ENCODE assay signal across 8 cellular contexts in the genomic region with DNA sequence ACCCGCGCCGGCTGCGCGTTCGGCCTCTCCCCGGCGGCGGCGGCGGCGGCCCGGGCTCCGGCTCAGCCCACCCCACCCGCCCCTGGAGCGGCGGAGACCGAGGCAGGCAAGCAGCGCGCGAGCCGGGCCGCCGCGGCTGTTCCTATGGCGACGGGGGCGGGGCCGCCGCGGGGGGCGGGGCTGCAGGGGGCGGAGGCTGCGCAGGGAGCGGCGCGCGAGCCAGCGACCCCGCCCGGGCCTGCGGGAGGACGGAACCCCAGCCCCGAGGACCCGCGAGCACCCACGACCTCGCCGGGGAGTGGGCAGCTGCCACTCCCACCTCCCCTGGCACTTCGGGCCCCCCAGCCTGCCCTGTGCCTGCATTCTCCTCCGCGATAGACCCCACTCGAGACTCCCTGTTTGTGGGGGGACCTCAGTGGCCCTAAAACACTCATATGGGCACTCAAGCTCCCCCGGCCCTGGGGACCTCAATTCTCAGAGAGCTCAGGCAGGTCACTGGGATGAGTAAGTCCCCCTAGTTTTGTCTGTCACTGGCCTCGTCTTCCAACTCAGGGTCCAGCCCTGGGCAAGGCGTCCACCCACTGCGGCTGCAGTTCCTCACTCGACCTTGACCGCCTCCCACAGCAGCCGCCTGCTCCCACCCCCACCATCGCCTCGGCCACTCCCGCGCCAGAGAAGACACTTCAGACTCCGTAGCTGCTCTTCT.
DNase-seq lines count a peak whose midpoint lies in the region.

TSS of gene CTXN1 (minus strand) at position 115 of the 706 bp plus-strand sequence. CDS start 597 bp downstream, outside the sequence.

- H3K4me1 ChIP-seq in mucosa of rectum (ENCODE audit: control insufficient read depth in 2 of 2, insufficient read depth in 2 of 2, low read length in 2 of 2) = peaks cover 13 to 19% of the 10 kb centered on the region in 2 donors

- H3K27ac ChIP-seq in mucosa of rectum (ENCODE audit: low read depth in 2 of 2, low read length in 2 of 2) = no peak within 1 kb of the TSS

- no peaks in the 10 kb centered on the region for H3K27me3 ChIP-seq in mucosa of rectum (ENCODE audit: control insufficient read depth in 2 of 2, insufficient read depth in 2 of 2, low read length in 2 of 2)

- peaks cover 5 to 12% of the 10 kb centered on the region in 2 donors for H3K36me3 ChIP-seq in mucosa of rectum (ENCODE audit: control insufficient read depth in 2 of 2, insufficient read depth in 2 of 2, low read length in 2 of 2)

- peak within 1 kb of the TSS in 1 of 2 donors; percentile 43 for H3K9ac ChIP-seq in mucosa of rectum (ENCODE audit: low read depth in 1 of 2, low read length in 2 of 2)

- no peaks in the 10 kb centered on the region for H3K9me3 ChIP-seq in mucosa of rectum (ENCODE audit: control insufficient read depth in 2 of 2, low read length in 2 of 2)

- DNase-seq in DMS79 treated with DMSO at 0.1 percent for 48 hours (lab: John Stamatoyannopoulos, UW) (peak; percentile 35), DMS79 (lab: John Stamatoyannopoulos, UW) (no peak), NCI-H69 (lab: John Stamatoyannopoulos, UW) (peak; percentile 91), epidermal melanocyte (ENCODE audit: insufficient read length, low spot score) (peak; percentile 69), SKM-1 treated with dmso at 0.1 percent for 144 hours (lab: John Stamatoyannopoulos, UW; ENCODE audit: unreplicated experiment) (no peak)
- peak; percentile 93 for DNase-seq in activated CD8-positive, alpha-beta memory T cell treated with anti-CD3 and anti-CD28 coated beads, Interleukin-2, amount 50 U/mL, for 48 hours
- DNase-seq in stimulated activated CD8-positive, alpha-beta memory T cell treated with anti-CD3 and anti-CD28 coated beads, Interleukin-4, amount 100 ng/mL, for 24 hours (ENCODE audit: low read depth) = peak; percentile 67

- peak within 1 kb of the TSS; percentile 46 to 52 for H3K4me3 ChIP-seq in mucosa of rectum (ENCODE audit: low read length in 2 of 2)

Comparison
In these comparisons a context has a peak if more than half of its experiments do, and no peak if none do; other contexts are left out.
1. DNase-seq: peak in DMS79 treated with DMSO at 0.1 percent for 48 hours (single experiment), NCI-H69 (single experiment), activated CD8-positive, alpha-beta memory T cell treated with anti-CD3 and anti-CD28 coated beads, Interleukin-2, amount 50 U/mL, for 48 hours (single experiment), epidermal melanocyte (single experiment) and stimulated activated CD8-positive, alpha-beta memory T cell treated with anti-CD3 and anti-CD28 coated beads, Interleukin-4, amount 100 ng/mL, for 24 hours (single experiment); none in DMS79 (single experiment) and SKM-1 treated with dmso at 0.1 percent for 144 hours (single experiment).